24 cellular contexts compared by ENCODE assay signal in the genomic region with DNA sequence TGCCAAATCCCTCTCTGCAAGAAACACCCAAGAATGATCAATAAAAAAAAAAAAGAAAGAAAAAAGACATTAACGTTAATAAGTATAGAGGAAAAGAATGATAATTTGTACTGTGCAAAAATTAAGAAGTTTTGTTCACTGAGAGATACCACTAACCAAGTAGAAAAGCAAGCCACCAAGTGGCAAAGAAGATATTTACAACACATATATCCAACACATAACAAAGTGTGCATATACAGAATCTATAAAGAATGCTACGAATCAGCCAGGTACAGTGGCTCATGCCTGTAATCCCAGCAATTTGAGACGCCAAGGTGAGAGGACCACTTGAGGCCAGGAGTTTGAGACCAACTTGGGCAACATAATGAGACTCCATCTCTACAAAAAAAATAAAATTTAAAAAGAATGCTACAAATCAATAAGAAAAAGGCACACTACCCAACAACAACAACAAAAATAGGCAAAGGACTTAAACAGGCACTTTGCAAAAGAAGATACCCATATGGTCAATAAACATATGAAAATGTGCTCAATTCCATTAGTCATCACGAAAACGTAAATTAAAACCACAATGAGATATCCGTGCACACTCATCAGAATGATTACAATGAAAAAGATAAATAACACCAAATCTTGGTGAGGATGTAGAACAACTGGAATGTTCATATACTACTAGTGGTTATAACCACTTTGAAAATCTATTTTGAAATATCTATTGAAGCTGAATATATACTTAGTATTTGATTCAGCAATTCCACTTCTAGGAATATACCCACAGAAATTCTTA. TPM values are rescaled to one million over a fixed set of nuclear protein-coding genes. Genes with fewer than 3 reads are reported as not detected.
DNase-seq lines count a peak whose midpoint lies in the region; ATAC-seq and TF ChIP-seq lines count a peak whose summit lies in the region.
"Had no signal": no experiment of that assay in that cellular context is flagged by ENCODE, and none has a peak within 500 bp of the region (broad histone marks: within the 10 kb centered on the region; RNA-seq: fewer than 3 reads in every experiment).

No MANE protein-coding gene starts in this region.

- TF ChIP-seq CTCF in SK-N-SH (IDR thresholded peaks at IDR 0.05) (peak; percentile 21; the same call in 1 of the 2 replicates), endodermal cell (conservative IDR thresholded peaks at IDR 0.05) (peak; percentile 25)

- no peaks in the 10 kb centered on the region for H3K9me3 ChIP-seq in SK-N-SH
- H3K9me3 ChIP-seq in endodermal cell (ENCODE audit: control insufficient read depth, low read length) = no peaks in the 10 kb centered on the region
- H3K9me3 ChIP-seq: right atrium auricular region, tibial nerve had no signal

- H3K36me3 ChIP-seq in SK-N-SH (replicated peaks in 1 of 2; ENCODE audit: control insufficient read depth in 1 of 2, insufficient read depth in 2 of 2, low read length in 1 of 2) = no peaks in the 10 kb centered on the region
- no peaks in the 10 kb centered on the region for H3K36me3 ChIP-seq in endodermal cell (ENCODE audit: control insufficient read depth, insufficient read depth, low read length)
- H3K36me3 ChIP-seq: right atrium auricular region, tibial nerve had no signal

- H3K27me3 ChIP-seq in SK-N-SH (ENCODE audit: insufficient read depth) (no peaks in the 10 kb centered on the region), endodermal cell (ENCODE audit: control insufficient read depth, insufficient read depth, low read length, poor library complexity, severe bottlenecking) (no peaks in the 10 kb centered on the region)
- H3K27me3 ChIP-seq: BLaER1 treated with 17β-estradiol and CSF1 and Interleukin-3, amounts not matched to agents 10 nM and 100 nM; right atrium auricular region; tibial nerve had no signal

- H3K27ac Mint-ChIP-seq in endodermal cell = no peak overlapping the region
- H3K27ac Mint-ChIP-seq in stimulated activated effector memory CD8-positive, alpha-beta T cell treated with anti-CD3 and anti-CD28 coated beads, Interleukin-12 subunit alpha, Interleukin-12 subunit beta, amount 100 ng/mL, for 72 hours = peak overlapping the region; percentile 35
- H3K27ac Mint-ChIP-seq: stimulated activated naive CD8-positive, alpha-beta T cell treated with anti-CD3 and anti-CD28 coated beads, Interleukin-15, amount 100 ng/mL, for 72 hours had no signal

- H3K9me3 Mint-ChIP-seq in endodermal cell = peaks cover 19% of the 10 kb centered on the region
- no peaks in the 10 kb centered on the region for H3K9me3 Mint-ChIP-seq in stimulated activated effector memory CD8-positive, alpha-beta T cell treated with anti-CD3 and anti-CD28 coated beads, Interleukin-12 subunit alpha, Interleukin-12 subunit beta, amount 100 ng/mL, for 72 hours
- H3K9me3 Mint-ChIP-seq: stimulated activated naive CD8-positive, alpha-beta T cell treated with anti-CD3 and anti-CD28 coated beads, Interleukin-15, amount 100 ng/mL, for 72 hours had no signal

- H3K9ac ChIP-seq in SK-N-SH (no peak overlapping the region), endodermal cell (ENCODE audit: extremely low read depth, low read length, poor library complexity, severe bottlenecking) (no peak overlapping the region)
- H3K9ac ChIP-seq: BLaER1 treated with 17β-estradiol and CSF1 and Interleukin-3, amounts not matched to agents 10 nM and 100 nM had no signal

- peaks cover 14% of the 10 kb centered on the region for H3K36me3 Mint-ChIP-seq in endodermal cell (ENCODE audit: low read depth)
- H3K36me3 Mint-ChIP-seq in stimulated activated effector memory CD8-positive, alpha-beta T cell treated with anti-CD3 and anti-CD28 coated beads, Interleukin-12 subunit alpha, Interleukin-12 subunit beta, amount 100 ng/mL, for 72 hours = peaks cover 21% of the 10 kb centered on the region

- DNase-seq in SK-N-SH (no peak), OCI-M1 (lab: John Stamatoyannopoulos, UW) (peak; percentile 6), endodermal cell (no peak), DMS53 treated with DMSO at 0.1 percent for 48 hours (lab: John Stamatoyannopoulos, UW; ENCODE audit: unreplicated experiment) (no peak), DMS153 (lab: John Stamatoyannopoulos, UW) (no peak), NCI-H1417 (lab: John Stamatoyannopoulos, UW) (no peak)
- no peak for DNase-seq in stimulated activated effector memory CD8-positive, alpha-beta T cell treated with anti-CD3 and anti-CD28 coated beads, Interleukin-12 subunit alpha, Interleukin-12 subunit beta, amount 100 ng/mL, for 72 hours (ENCODE audit: low spot score in 2 of 2)
- DNase-seq: activated naive CD4-positive, alpha-beta T cell treated with anti-CD3 and anti-CD28 coated beads, Interleukin-2, amount 50 U/mL, for 16 hours; activated T-cell treated with anti-CD3 and anti-CD28 coated beads, Interleukin-2, amount 50 U/mL, for 48 hours; anterior cingulate cortex; cerebellar nuclear complex; effector CD8-positive, alpha-beta T cell; glutamatergic neuron; GOT3; NCI-H1694; NCI-H526 treated with DMSO at 0.1 percent for 48 hours; stimulated activated naive CD8-positive, alpha-beta T cell treated with anti-CD3 and anti-CD28 coated beads, Interleukin-15, amount 100 ng/mL, for 72 hours; SW 1271 had no signal

- no peak overlapping the region for H2AFZ ChIP-seq in SK-N-SH (ENCODE audit: low read depth)

- no peak overlapping the region for H3K27ac ChIP-seq in SK-N-SH (ENCODE audit: low read depth in 2 of 2, low read length in 1 of 2)
- H3K27ac ChIP-seq in endodermal cell (ENCODE audit: low read depth, low read length) = no peak overlapping the region
- H3K27ac ChIP-seq: BLaER1 treated with 17β-estradiol and CSF1 and Interleukin-3, amounts not matched to agents 10 nM and 100 nM; right atrium auricular region; tibial nerve had no signal

- H3K4me3 Mint-ChIP-seq in endodermal cell = no peak overlapping the region
- no peak overlapping the region for H3K4me3 Mint-ChIP-seq in stimulated activated effector memory CD8-positive, alpha-beta T cell treated with anti-CD3 and anti-CD28 coated beads, Interleukin-12 subunit alpha, Interleukin-12 subunit beta, amount 100 ng/mL, for 72 hours
- H3K4me3 Mint-ChIP-seq: stimulated activated naive CD8-positive, alpha-beta T cell treated with anti-CD3 and anti-CD28 coated beads, Interleukin-15, amount 100 ng/mL, for 72 hours had no signal

- H3K4me2 ChIP-seq in SK-N-SH = no peak overlapping the region
- H3K4me2 ChIP-seq: BLaER1 treated with 17β-estradiol and CSF1 and Interleukin-3, amounts not matched to agents 10 nM and 100 nM had no signal

- no peaks in the 10 kb centered on the region for H3K9me2 ChIP-seq in SK-N-SH

- no peaks in the 10 kb centered on the region for H4K20me1 ChIP-seq in SK-N-SH (ENCODE audit: insufficient read depth)

- H3K4me1 ChIP-seq in SK-N-SH (ENCODE audit: control insufficient read depth in 1 of 2, insufficient read depth in 2 of 2, low read depth in 1 of 2, low read length in 1 of 2) (no peaks in the 10 kb centered on the region), endodermal cell (ENCODE audit: control insufficient read depth, insufficient read depth, low read length) (peaks cover 9% of the 10 kb centered on the region)
- H3K4me1 ChIP-seq: BLaER1 treated with 17β-estradiol and CSF1 and Interleukin-3, amounts not matched to agents 10 nM and 100 nM had no signal

- H3F3A ChIP-seq in SK-N-SH (replicated peaks; ENCODE audit: insufficient read depth) = no peaks in the 10 kb centered on the region

- TF ChIP-seq RAD21 in SK-N-SH (IDR thresholded peaks at IDR 0.05; ENCODE audit: low read length) = no peak

- 94% methylated on average over 6 of the region's 6 CpGs for WGBS in SK-N-SH (ENCODE audit: low lambda C conversion rate)
- 78 to 96% methylated on average over 1 to 6 of the region's 6 CpGs for WGBS in endodermal cell (ENCODE audit: insufficient coverage in 1 of 2, insufficient read length in 1 of 2), 2 experiments

- TF ChIP-seq EP300 in SK-N-SH (IDR thresholded peaks at IDR 0.05; ENCODE audit: borderline replicate concordance in 1 of 2, low read depth in 1 of 2, low read length in 1 of 2) = no peak

- no peaks in the 10 kb centered on the region for H3K27me3 Mint-ChIP-seq in endodermal cell (ENCODE audit: insufficient read depth)
- H3K27me3 Mint-ChIP-seq: stimulated activated naive CD8-positive, alpha-beta T cell treated with anti-CD3 and anti-CD28 coated beads, Interleukin-15, amount 100 ng/mL, for 72 hours had no signal

- no peak for ATAC-seq in SK-N-SH treated with all-trans-retinoic acid at 6 μM for 48 hours
- no peak for ATAC-seq in stimulated activated effector memory CD8-positive, alpha-beta T cell treated with anti-CD3 and anti-CD28 coated beads, Interleukin-12 subunit alpha, Interleukin-12 subunit beta, amount 100 ng/mL, for 72 hours
- ATAC-seq: esophagus mucosa; Right ventricle myocardium inferior; stimulated activated naive CD8-positive, alpha-beta T cell treated with anti-CD3 and anti-CD28 coated beads, Interleukin-15, amount 100 ng/mL, for 72 hours had no signal

- no peaks in the 10 kb centered on the region for H3K79me2 ChIP-seq in SK-N-SH (ENCODE audit: insufficient read depth)

- CTCF ChIA-PET in SK-N-SH (lab: Yijun Ruan, JAX) = no interaction called here

- POLR2A ChIA-PET in SK-N-SH (lab: Yijun Ruan, JAX) = no interaction called here

- peaks cover 21% of the 10 kb centered on the region for H3K4me1 Mint-ChIP-seq in endodermal cell
- H3K4me1 Mint-ChIP-seq in stimulated activated effector memory CD8-positive, alpha-beta T cell treated with anti-CD3 and anti-CD28 coated beads, Interleukin-12 subunit alpha, Interleukin-12 subunit beta, amount 100 ng/mL, for 72 hours = peaks cover 31% of the 10 kb centered on the region

- H3K4me3 ChIP-seq in SK-N-SH (ENCODE audit: low read depth in 2 of 2, low read length in 1 of 2) (no peak overlapping the region), endodermal cell (ENCODE audit: low read length) (no peak overlapping the region)
- H3K4me3 ChIP-seq: BLaER1 treated with 17β-estradiol and CSF1 and Interleukin-3, amounts not matched to agents 10 nM and 100 nM; right atrium auricular region; tibial nerve had no signal

TF ChIP-seq in SK-N-SH, 30 proteins besides CTCF, POLR2A, EP300 and RAD21 (continues in another document):
- no peak for TF ChIP-seq RXRA (IDR thresholded peaks at IDR 0.05; ENCODE audit: borderline replicate concordance, low read depth)
- TF ChIP-seq MEF2A (IDR thresholded peaks at IDR 0.05; ENCODE audit: borderline replicate concordance, low read depth) = no peak

RNA-seq across cellular contexts. Expression of gene GALNT4, which starts 19.8 kb away (rescaled TPM):
- polyA plus RNA-seq in SK-N-SH (2012; rRNA removed) = 1.1 and 1.4 TPM in 2 replicates
- polyA plus RNA-seq in SK-N-SH (2012; cell fraction: cytosol; rRNA removed) = 1.6 TPM in 2 replicates
- 0.54 and 1.1 TPM in 2 replicates for polyA plus RNA-seq in SK-N-SH (2012; cell fraction: nucleus; rRNA removed)
- total RNA-seq in endodermal cell = 1 to 10 TPM; 7.2 to 9.0 TPM
- polyA plus RNA-seq in endodermal cell (2013, experiment 1 of 2) = 2.0 TPM
- 3.0 TPM for polyA plus RNA-seq in endodermal cell (2013, experiment 2 of 2)

RNA-seq across cellular contexts. Expression of gene POC1B, which starts 21.1 kb away (rescaled TPM):
- 4.0 and 6.3 TPM in 2 replicates for polyA plus RNA-seq in SK-N-SH (2012; rRNA removed)
- 6.8 and 7.2 TPM in 2 replicates for polyA plus RNA-seq in SK-N-SH (2012; cell fraction: cytosol; rRNA removed)
- 1.9 and 5.5 TPM in 2 replicates for polyA plus RNA-seq in SK-N-SH (2012; cell fraction: nucleus; rRNA removed)
- 10 to 100 TPM; 22.3 to 36.1 TPM for total RNA-seq in endodermal cell
- 23.8 TPM for polyA plus RNA-seq in endodermal cell (2013, experiment 1 of 2)
- 21.6 TPM for polyA plus RNA-seq in endodermal cell (2013, experiment 2 of 2)
